Comparison of ENCODE assay signal across 10 cellular contexts in genomic region chr2:58870704-58871103, GRCh38.
DNase-seq lines count a peak whose midpoint lies in the region; ATAC-seq, FAIRE-seq and TF ChIP-seq lines count a peak whose summit lies in the region.
"Had no signal": no experiment of that assay in that cellular context is flagged by ENCODE, and none has a peak within 500 bp of the region (broad histone marks: within the 10 kb centered on the region; RNA-seq: fewer than 3 reads in every experiment).

No MANE protein-coding gene starts in this region.

- no peak overlapping the region for H3K27ac ChIP-seq in GM12878 (ENCODE audit: control insufficient read depth, insufficient read depth)

- no peak for TF ChIP-seq CTCF in GM12865 (IDR thresholded peaks at IDR 0.05; ENCODE audit: insufficient read depth, low read depth, low read length, missing control alignments)
- no peak for TF ChIP-seq CTCF in GM12878 (IDR thresholded peaks at IDR 0.05 in 2 of 3, conservative IDR thresholded peaks at IDR 0.05 in 1 of 3; ENCODE audit: control insufficient read depth in 2 of 3, extremely low read depth in 1 of 3, insufficient read depth in 1 of 3, low read depth in 3 of 3, low read length in 3 of 3)

- no peaks in the 10 kb centered on the region for H3K4me1 ChIP-seq in GM12878 (ENCODE audit: control insufficient read depth, insufficient read depth, low read length)

- WGBS in GM12878 (ENCODE audit: insufficient coverage, insufficient replicate concordance, low lambda C conversion rate, missing lambda C conversion rate): 27% methylated on average over 2 of the region's 2 CpGs

- no peaks in the 10 kb centered on the region for H3K27me3 ChIP-seq in GM12878 (replicated peaks in 1 of 2; ENCODE audit: control insufficient read depth in 2 of 2, insufficient read depth in 2 of 2, low read length in 1 of 2)

- in situ Hi-C loops in GM12878 (cut with MboI): no loop called here

- SMC1A ChIA-PET in GM12878 (lab: Charles Lee; ENCODE audit: uncharacterized antibody, unreplicated experiment): no interaction called here

- H3K4me2 ChIP-seq in GM12878 (ENCODE audit: control insufficient read depth, insufficient read depth): no peak overlapping the region

- TF ChIP-seq POLR2A in GM12878 (IDR thresholded peaks at IDR 0.05; ENCODE audit: low read depth, low read length): no peak

- H3K9me3 ChIP-seq in GM12878 (replicated peaks; ENCODE audit: control insufficient read depth, insufficient read depth, low read length): no peaks in the 10 kb centered on the region

- POLR2A ChIA-PET in GM12878 (lab: Charles Lee): no interaction called here

- ATAC-seq in GM21390 (IDR thresholded peaks at IDR 0.05; ENCODE audit: unreplicated experiment) (peak; percentile 68), HG03354 (IDR thresholded peaks at IDR 0.05; ENCODE audit: poor library complexity, severe bottlenecking, unreplicated experiment) (peak; percentile 74), GM12878 (peak; percentile 90), Right ventricle myocardium superior (ENCODE audit: poor library complexity) (no peak)
- ATAC-seq in activated T-helper 17 cell treated with anti-CD3 and anti-CD28 coated beads, Interleukin-2, amount 50 U/mL, for 72 hours (replicated peaks): no peak

- intact Hi-C loops in GM12878 (cut with micrococcal nuclease; ENCODE audit: unreplicated experiment): loop anchor here (1.0 to 10.0 kb wide), 4 partner anchors 108 to 1146 kb away; no protein-coding TSS in a partner anchor
- intact Hi-C loops in Right ventricle myocardium superior (cut with DNase I): no loop called here

- no peaks in the 10 kb centered on the region for H4K20me1 ChIP-seq in GM12878 (ENCODE audit: control insufficient read depth, insufficient read depth)

- RAD21 ChIA-PET in GM12878 (lab: Charles Lee; ENCODE audit: unreplicated experiment): interaction anchor here (2.9 kb wide), 1 partner anchor 1111 kb away, joined by 10 read pairs; no protein-coding TSS in a partner anchor

- BruUV-seq in GM12878 (replicated peaks; lab: Mats Ljungman, UMichigan): no TSS peak

- H3K4me3 Mint-ChIP-seq in activated T-helper 17 cell treated with anti-CD3 and anti-CD28 coated beads, Interleukin-2, amount 50 U/mL, for 72 hours: no peak overlapping the region
- H3K4me3 Mint-ChIP-seq: activated naive CD8-positive, alpha-beta T cell had no signal

- no peak for FAIRE-seq in GM12878 (lab: Jason Lieb, UNC)

- no peak overlapping the region; the same call in 1 of the 2 replicates for H2AFZ ChIP-seq in GM12878 (ENCODE audit: control insufficient read depth, low read depth, low read length)

- TF ChIP-seq EP300 in GM12878 (IDR thresholded peaks at IDR 0.05; ENCODE audit: borderline replicate concordance in 1 of 2, control insufficient read depth in 1 of 2, low read depth in 2 of 2, low read length in 2 of 2): no peak

- H3K36me3 ChIP-seq in GM12878 (ENCODE audit: control insufficient read depth in 2 of 2, insufficient read depth in 2 of 2, low read length in 1 of 2): no peaks in the 10 kb centered on the region

- H3K9me3 Mint-ChIP-seq in activated T-helper 17 cell treated with anti-CD3 and anti-CD28 coated beads, Interleukin-2, amount 50 U/mL, for 72 hours: no peaks in the 10 kb centered on the region

- CTCF ChIA-PET in GM12878 (lab: Yijun Ruan, JAX): interaction anchor here (1.0 kb wide), 1 partner anchor 299 kb away, joined by 3 read pairs; no protein-coding TSS in a partner anchor

- H3K4me3 ChIP-seq in GM12865 (ENCODE audit: low read depth, low read length) (no peak overlapping the region), GM12878 (no peak overlapping the region)

- TF ChIP-seq RAD21 in GM12878 (IDR thresholded peaks at IDR 0.05; ENCODE audit: insufficient read depth, low read depth, low read length): no peak

- no peaks in the 10 kb centered on the region for H3K36me3 Mint-ChIP-seq in activated T-helper 17 cell treated with anti-CD3 and anti-CD28 coated beads, Interleukin-2, amount 50 U/mL, for 72 hours (ENCODE audit: low read depth)
- H3K36me3 Mint-ChIP-seq: activated naive CD8-positive, alpha-beta T cell had no signal

- no peak overlapping the region for H3K27ac Mint-ChIP-seq in activated T-helper 17 cell treated with anti-CD3 and anti-CD28 coated beads, Interleukin-2, amount 50 U/mL, for 72 hours
- H3K27ac Mint-ChIP-seq: activated naive CD8-positive, alpha-beta T cell had no signal

- no peaks in the 10 kb centered on the region for H3K4me1 Mint-ChIP-seq in activated T-helper 17 cell treated with anti-CD3 and anti-CD28 coated beads, Interleukin-2, amount 50 U/mL, for 72 hours

- DNase-seq in GM12865 (ENCODE audit: low read depth) (peak; percentile 43), GM12878 (ENCODE audit: low read depth, low spot score) (no peak), DMS79 (lab: John Stamatoyannopoulos, UW) (no peak), NCI-H526 (lab: John Stamatoyannopoulos, UW) (no peak), Right ventricle myocardium superior (no peak)
- DNase-seq: NCI-H774 had no signal

- no peak overlapping the region for H3K9ac ChIP-seq in GM12878 (ENCODE audit: control insufficient read depth, insufficient read depth, low read length)

- no peaks in the 10 kb centered on the region for H3K27me3 Mint-ChIP-seq in activated T-helper 17 cell treated with anti-CD3 and anti-CD28 coated beads, Interleukin-2, amount 50 U/mL, for 72 hours

- H3K79me2 ChIP-seq in GM12878 (ENCODE audit: control insufficient read depth, insufficient read depth, low read length): no peaks in the 10 kb centered on the region

TF ChIP-seq in GM12878, 131 proteins besides CTCF, POLR2A, EP300 and RAD21:
- TF ChIP-seq USF1 (IDR thresholded peaks at IDR 0.05; ENCODE audit: borderline replicate concordance, extremely low read length, insufficient read depth, low read depth, low read length) (peak; percentile 72), USF2 (IDR thresholded peaks at IDR 0.05; ENCODE audit: borderline replicate concordance, low read depth, low read length) (peak; percentile 48), POU2F2 (IDR thresholded peaks at IDR 0.05; ENCODE audit: borderline replicate concordance, low read depth, low read length) (no peak), SIX5 (IDR thresholded peaks at IDR 0.05; ENCODE audit: low read depth, low read length, severe bottlenecking) (peak; percentile 72), RAD51 (IDR thresholded peaks at IDR 0.05) (peak; percentile 69; the same call in 1 of the 2 replicates), ATF3 (IDR thresholded peaks at IDR 0.05; ENCODE audit: borderline replicate concordance, extremely low read depth, low read depth, low read length) (peak; percentile 75; the same call in 1 of the 2 replicates), BRCA1 (IDR thresholded peaks at IDR 0.05; ENCODE audit: low read depth, low read length) (no peak), HCFC1 (IDR thresholded peaks at IDR 0.05; ENCODE audit: low read length) (peak; percentile 62), FOS (IDR thresholded peaks at IDR 0.05; ENCODE audit: borderline replicate concordance, extremely low read depth, insufficient read length) (peak; percentile 2)

Comparison
In these comparisons a context has a peak if more than half of its experiments do, and no peak if none do; other contexts are left out.
1. ATAC-seq: peak in GM21390 (single experiment), HG03354 (single experiment) and GM12878 (single experiment); none in activated T-helper 17 cell treated with anti-CD3 and anti-CD28 coated beads, Interleukin-2, amount 50 U/mL, for 72 hours (single experiment) and Right ventricle myocardium superior (single experiment).